Comparison of ENCODE assay signal across 8 cellular contexts in genomic region chr22:41444360-41445170, GRCh38. TPM values are rescaled to one million over a fixed set of nuclear protein-coding genes. Genes with fewer than 3 reads are reported as not detected.
DNase-seq lines count a peak whose midpoint lies in the region; ATAC-seq and TF ChIP-seq lines count a peak whose summit lies in the region.

No MANE protein-coding gene starts in this region.

- TF ChIP-seq CTCF in HL-60 (IDR thresholded peaks at IDR 0.05; ENCODE audit: insufficient read depth, low read length): no peak
- TF ChIP-seq CTCF in lung (IDR thresholded peaks at IDR 0.05; ENCODE audit: control extremely low read depth, extremely low read depth): no peak

- H3K27me3 ChIP-seq in HL-60 (ENCODE audit: insufficient read depth, poor library complexity, severe bottlenecking): no peaks in the 10 kb centered on the region
- H3K27me3 ChIP-seq in lung (ENCODE audit: control insufficient read depth, insufficient read depth): no peaks in the 10 kb centered on the region

- DNase-seq in CD1c-positive myeloid dendritic cell (ENCODE audit: extremely low spot score) (peak; percentile 94), HL-60 (ENCODE audit: low read depth in 1 of 2, low spot score in 1 of 2) (peak in 1 of 2 experiments; percentile 96), NOMO-1 (lab: John Stamatoyannopoulos, UW; ENCODE audit: unreplicated experiment in 2 of 2) (peak; percentile 88 to 90), lung (ENCODE audit: low spot score) (peak; percentile 93)
- peak; percentile 67 to 77 for DNase-seq in activated CD8-positive, alpha-beta memory T cell treated with anti-CD3 and anti-CD28 coated beads for 4 hours (ENCODE audit: low read depth in 2 of 2)
- DNase-seq in effector CD8-positive, alpha-beta T cell (lab: John Stamatoyannopoulos, UW): peak; percentile 68
- DNase-seq in stimulated activated CD4-positive, alpha-beta T cell treated with anti-CD3 and anti-CD28 coated beads, TNF-alpha, amount 100 ng/mL, for 1 hour (ENCODE audit: low read depth in 3 of 3, low spot score in 1 of 3): peak; percentile 69 to 75 (median 69)

- H3K4me3 ChIP-seq in HL-60 (replicated peaks; ENCODE audit: insufficient read depth, low read length) (peak overlapping the region; percentile 70), lung (peak overlapping the region; percentile 91)

- WGBS in lung, 2 donors: 0 to 1% methylated on average over 37 of the region's 37 CpGs

- H3K36me3 ChIP-seq in lung (ENCODE audit: control insufficient read depth in 2 of 2, insufficient read depth in 2 of 2, low read length in 2 of 2): peaks cover 2 to 3% of the 10 kb centered on the region in 2 donors

- no peaks in the 10 kb centered on the region for H3K9me3 ChIP-seq in lung (ENCODE audit: control insufficient read depth in 2 of 2, insufficient read depth in 1 of 2, low read length in 1 of 2)

- ATAC-seq in GM19452 (IDR thresholded peaks at IDR 0.05; ENCODE audit: unreplicated experiment) (peak; percentile 57), lung (ENCODE audit: insufficient read depth, low FRiP score) (peak; percentile 55)

- H3K4me1 ChIP-seq in lung (ENCODE audit: control insufficient read depth in 2 of 2, insufficient read depth in 2 of 2, low read length in 2 of 2): peaks cover 0 to 5% of the 10 kb centered on the region in 2 donors

- H3K27ac ChIP-seq in HL-60 (replicated peaks) (peak overlapping the region; percentile 98), lung (ENCODE audit: low read depth in 1 of 2, low read length in 1 of 2) (peak overlapping the region; percentile 98 to 100)

RNA-seq across cellular contexts. Expression of gene TOB2, which starts 2.0 kb away (rescaled TPM):
- 10 to 100 TPM; 26.8 to 46.7 TPM for total RNA-seq in lung
- polyA plus RNA-seq in lung: 10 to 100 TPM; 15.4 to 20.1 TPM

RNA-seq across cellular contexts. Expression of gene PHF5A, which starts 23.9 kb away (rescaled TPM):
- total RNA-seq in lung: 10 to 100 TPM; 28.9 to 33.9 TPM
- polyA plus RNA-seq in lung: 10 to 100 TPM; 46.2 to 89.6 TPM

RNA-seq across cellular contexts. Expression of gene ACO2, which starts 24.4 kb away (rescaled TPM):
- 100 to 1,000 TPM in 1 of 2 donors, 10 to 100 TPM in 1; 57.8 to 101 TPM for total RNA-seq in lung
- 10 to 100 TPM; 34.1 to 67.1 TPM for polyA plus RNA-seq in lung
